ENCODE assay signal across 25 cellular contexts in genomic region chr11:104370478-104370877, GRCh38.
DNase-seq lines count a peak whose midpoint lies in the region; ATAC-seq, FAIRE-seq and TF ChIP-seq lines count a peak whose summit lies in the region.
"Had no signal": no experiment of that assay in that cellular context is flagged by ENCODE, and none has a peak within 500 bp of the region (broad histone marks: within the 10 kb centered on the region; RNA-seq: fewer than 3 reads in every experiment).

No MANE protein-coding gene starts in this region.

- WGBS in GM12878 (ENCODE audit: insufficient coverage, insufficient replicate concordance, low lambda C conversion rate, missing lambda C conversion rate), result 2% methylated on average over 3 of the region's 3 CpGs

- no peak overlapping the region for H3K4me3 Mint-ChIP-seq in activated CD4-positive, alpha-beta T cell treated with anti-CD3 and anti-CD28 coated beads for 36 hours
- H3K4me3 Mint-ChIP-seq: activated CD4-positive, alpha-beta T cell treated with anti-CD3 and anti-CD28 coated beads, Interleukin-2, amount 10 ng/mL, durations not matched to agents 24 days and 14 days; brain; CD4-positive, alpha-beta memory T cell had no signal

- no peak overlapping the region for H2AFZ ChIP-seq in GM12878 (ENCODE audit: control insufficient read depth, low read depth, low read length)

- peaks cover 3% of the 10 kb centered on the region for H3K27me3 Mint-ChIP-seq in activated CD4-positive, alpha-beta T cell treated with anti-CD3 and anti-CD28 coated beads for 36 hours
- H3K27me3 Mint-ChIP-seq: activated CD4-positive, alpha-beta T cell treated with anti-CD3 and anti-CD28 coated beads, Interleukin-2, amount 10 ng/mL, durations not matched to agents 24 days and 14 days; brain; CD4-positive, alpha-beta memory T cell had no signal

- BruUV-seq in GM12878 (replicated peaks; lab: Mats Ljungman, UMichigan), result no TSS peak

- no peaks in the 10 kb centered on the region for H3K36me3 Mint-ChIP-seq in activated CD4-positive, alpha-beta T cell treated with anti-CD3 and anti-CD28 coated beads for 36 hours (ENCODE audit: low read depth)
- H3K36me3 Mint-ChIP-seq: brain; CD4-positive, alpha-beta memory T cell had no signal

- POLR2A ChIA-PET in GM12878 (lab: Charles Lee), result no interaction called here
- POLR2A ChIA-PET in activated CD4-positive, alpha-beta T cell treated with anti-CD3 and anti-CD28 coated beads for 36 hours (lab: Charles Lee), result no interaction called here

- SMC1A ChIA-PET in GM12878 (lab: Charles Lee; ENCODE audit: uncharacterized antibody, unreplicated experiment), result no interaction called here

- no peak for TF ChIP-seq CTCF in GM12878 (IDR thresholded peaks at IDR 0.05 in 2 of 3, conservative IDR thresholded peaks at IDR 0.05 in 1 of 3; ENCODE audit: control insufficient read depth in 2 of 3, extremely low read depth in 1 of 3, insufficient read depth in 1 of 3, low read depth in 3 of 3, low read length in 3 of 3)

- no peaks in the 10 kb centered on the region for H3K9me3 ChIP-seq in GM12878 (replicated peaks; ENCODE audit: control insufficient read depth, insufficient read depth, low read length)
- H3K9me3 ChIP-seq: gastrocnemius medialis had no signal

- CTCF ChIA-PET in GM12878 (lab: Yijun Ruan, JAX), result no interaction called here
- CTCF ChIA-PET in activated CD4-positive, alpha-beta T cell treated with anti-CD3 and anti-CD28 coated beads for 36 hours (lab: Charles Lee), result no interaction called here

- no peaks in the 10 kb centered on the region for H4K20me1 ChIP-seq in GM12878 (ENCODE audit: control insufficient read depth, insufficient read depth)

- in situ Hi-C loops in GM12878 (cut with MboI), result no loop called here

- no peaks in the 10 kb centered on the region for H3K4me1 ChIP-seq in GM12878 (ENCODE audit: control insufficient read depth, insufficient read depth, low read length)

- no peak for TF ChIP-seq RAD21 in GM12878 (IDR thresholded peaks at IDR 0.05; ENCODE audit: insufficient read depth, low read depth, low read length)

- no peaks in the 10 kb centered on the region for H3K79me2 ChIP-seq in GM12878 (ENCODE audit: control insufficient read depth, insufficient read depth, low read length)

- no peak for TF ChIP-seq EP300 in GM12878 (IDR thresholded peaks at IDR 0.05; ENCODE audit: borderline replicate concordance in 1 of 2, control insufficient read depth in 1 of 2, low read depth in 2 of 2, low read length in 2 of 2)

- H3K9me3 Mint-ChIP-seq in activated CD4-positive, alpha-beta T cell treated with anti-CD3 and anti-CD28 coated beads for 36 hours (ENCODE audit: low read depth), result no peaks in the 10 kb centered on the region
- H3K9me3 Mint-ChIP-seq: activated CD4-positive, alpha-beta T cell treated with anti-CD3 and anti-CD28 coated beads, Interleukin-2, amount 10 ng/mL, durations not matched to agents 24 days and 14 days; activated T-helper 2 cell treated with anti-CD3 and anti-CD28 coated beads, Interferon-gamma antibody, Interleukin-2, Interleukin-4, amounts not matched to agents 10 μg/mL and 5 μg/mL and 100 μg/mL, durations not matched to agents 14 hours and 24 hours and 36 hours had no signal

- no peaks in the 10 kb centered on the region for H3K4me1 Mint-ChIP-seq in activated CD4-positive, alpha-beta T cell treated with anti-CD3 and anti-CD28 coated beads for 36 hours
- H3K4me1 Mint-ChIP-seq: activated CD4-positive, alpha-beta T cell treated with anti-CD3 and anti-CD28 coated beads, Interleukin-2, amount 10 ng/mL, durations not matched to agents 24 days and 14 days; brain; CD4-positive, alpha-beta memory T cell had no signal

- intact Hi-C loops in GM12878 (cut with micrococcal nuclease; ENCODE audit: unreplicated experiment), result no loop called here
- intact Hi-C loops in activated CD4-positive, alpha-beta T cell treated with anti-CD3 and anti-CD28 coated beads for 36 hours (cut with DNase I, micrococcal nuclease), result no loop called here

- no peak overlapping the region for H3K27ac ChIP-seq in GM12878 (ENCODE audit: control insufficient read depth, insufficient read depth)
- H3K27ac ChIP-seq: gastrocnemius medialis had no signal

- no peak overlapping the region for H3K27ac Mint-ChIP-seq in activated CD4-positive, alpha-beta T cell treated with anti-CD3 and anti-CD28 coated beads for 36 hours
- H3K27ac Mint-ChIP-seq: activated CD4-positive, alpha-beta T cell treated with anti-CD3 and anti-CD28 coated beads, Interleukin-2, amount 10 ng/mL, durations not matched to agents 24 days and 14 days; activated T-helper 2 cell treated with anti-CD3 and anti-CD28 coated beads, Interferon-gamma antibody, Interleukin-2, Interleukin-4, amounts not matched to agents 10 μg/mL and 5 μg/mL and 100 μg/mL, durations not matched to agents 14 hours and 24 hours and 36 hours; brain; CD4-positive, alpha-beta memory T cell had no signal

- RAD21 ChIA-PET in GM12878 (lab: Charles Lee; ENCODE audit: unreplicated experiment), result no interaction called here

- H3K9ac ChIP-seq in GM12878 (ENCODE audit: control insufficient read depth, insufficient read depth, low read length), result no peak overlapping the region

- TF ChIP-seq POLR2A in GM12878 (IDR thresholded peaks at IDR 0.05; ENCODE audit: low read depth, low read length), result no peak

- H3K27me3 ChIP-seq in GM12878 (replicated peaks in 1 of 2; ENCODE audit: control insufficient read depth in 2 of 2, insufficient read depth in 2 of 2, low read length in 1 of 2), result no peaks in the 10 kb centered on the region
- H3K27me3 ChIP-seq: gastrocnemius medialis had no signal

- no peak for DNase-seq in GM12878 (ENCODE audit: low read depth, low spot score)
- DNase-seq in OCI-M1 (lab: John Stamatoyannopoulos, UW), result no peak
- no peak for DNase-seq in NCI-H2196 (lab: John Stamatoyannopoulos, UW; ENCODE audit: unreplicated experiment)
- DNase-seq in NCI-H187 treated with DMSO at 0.1 percent for 48 hours (lab: John Stamatoyannopoulos, UW), result no peak
- no peak for DNase-seq in activated CD4-positive, alpha-beta T cell treated with anti-CD3 and anti-CD28 coated beads for 36 hours
- DNase-seq: activated CD4-positive, alpha-beta T cell treated with anti-CD3 and anti-CD28 coated beads, Interleukin-2, amount 10 ng/mL, durations not matched to agents 24 days and 14 days; CD4-positive, alpha-beta memory T cell; effector CD8-positive, alpha-beta T cell; gastrocnemius medialis; GF-D8; kidney; NCI-H1105 treated with DMSO at 0.1 percent for 48 hours; NCI-H526; PC-3; retina; SIG-M5; stimulated activated CD4-positive, alpha-beta T cell treated with anti-CD3 and anti-CD28 coated beads, Interleukin-4, amount 100 ng/mL, for 4 hours; T-helper 1 cell; trophoblast cell had no signal

- peak; percentile 70 for ATAC-seq in GM18867 (IDR thresholded peaks at IDR 0.05; ENCODE audit: unreplicated experiment)
- ATAC-seq in GM21717 (IDR thresholded peaks at IDR 0.05; ENCODE audit: unreplicated experiment), result peak; percentile 70
- ATAC-seq in HG03342 (IDR thresholded peaks at IDR 0.05; ENCODE audit: unreplicated experiment), result peak; percentile 61
- peak; percentile 83 for ATAC-seq in GM12878
- no peak for ATAC-seq in activated CD4-positive, alpha-beta T cell treated with anti-CD3 and anti-CD28 coated beads for 36 hours
- ATAC-seq: esophagus mucosa, gastrocnemius medialis, PC-3 had no signal

- FAIRE-seq in GM12878 (lab: Jason Lieb, UNC), result no peak
- FAIRE-seq: kidney had no signal

- H3K36me3 ChIP-seq in GM12878 (ENCODE audit: control insufficient read depth in 2 of 2, insufficient read depth in 2 of 2, low read length in 1 of 2), result no peaks in the 10 kb centered on the region
- H3K36me3 ChIP-seq: gastrocnemius medialis had no signal

- no peak overlapping the region for H3K4me2 ChIP-seq in GM12878 (ENCODE audit: control insufficient read depth, insufficient read depth)

- H3K4me3 ChIP-seq in GM12878, result no peak overlapping the region
- H3K4me3 ChIP-seq: gastrocnemius medialis had no signal

TF ChIP-seq in GM12878, 131 proteins besides CTCF, POLR2A, EP300 and RAD21:
- TF ChIP-seq ZNF217 (IDR thresholded peaks at IDR 0.05), result no peak
- TF ChIP-seq SRF (IDR thresholded peaks at IDR 0.05; ENCODE audit: low read depth in 2 of 2, low read length in 2 of 2), result peak; percentile 61 to 76; a peak in 3 of 4 replicates
